In the genomic region with DNA sequence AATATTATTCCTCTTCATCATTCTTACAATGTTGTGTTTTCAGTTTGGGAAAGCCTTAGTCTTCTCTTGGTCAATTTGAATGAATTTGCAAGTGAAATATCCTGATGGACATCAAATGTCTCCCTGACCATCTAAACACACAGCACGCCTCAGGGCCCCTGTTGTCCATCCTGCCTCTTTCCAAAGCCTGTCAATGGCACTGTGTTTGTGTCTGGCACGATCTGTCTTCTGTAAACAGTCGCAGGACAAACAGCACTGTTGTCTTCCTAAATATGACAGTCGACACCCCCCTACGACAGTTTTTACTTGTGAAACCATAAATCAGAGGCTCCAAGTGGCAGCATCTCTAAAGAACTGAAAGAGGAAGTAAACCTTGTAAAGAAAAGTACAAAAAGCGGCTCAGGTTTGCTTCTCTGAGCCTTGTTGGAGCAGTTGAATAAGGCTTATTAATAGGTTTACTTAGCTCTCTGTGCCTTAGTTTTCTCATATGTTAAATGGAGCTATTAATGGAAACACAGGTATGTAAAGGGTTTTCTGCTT, we compare ENCODE assay signal across 14 cellular contexts.
DNase-seq lines count a peak whose midpoint lies in the region; ATAC-seq and TF ChIP-seq lines count a peak whose summit lies in the region.
"Had no signal": no experiment of that assay in that cellular context is flagged by ENCODE, and none has a peak within 500 bp of the region (broad histone marks: within the 10 kb centered on the region; RNA-seq: fewer than 3 reads in every experiment).

No MANE protein-coding gene starts in this region.

- H3K27ac ChIP-seq in CD4-positive, alpha-beta memory T cell (ENCODE audit: low read depth, low read length), result no peak overlapping the region
- H3K27ac ChIP-seq in tibial artery (no peak overlapping the region), colonic mucosa (no peak overlapping the region)

- DNase-seq in SKM-1 treated with dmso at 0.1 percent for 144 hours (lab: John Stamatoyannopoulos, UW; ENCODE audit: unreplicated experiment) (peak; percentile 1), SKM-1 (lab: John Stamatoyannopoulos, UW; ENCODE audit: unreplicated experiment) (no peak), NCI-H69 (lab: John Stamatoyannopoulos, UW) (peak; percentile 42), tibial artery (no peak), colonic mucosa (no peak), dedifferentiated amniotic fluid mesenchymal stem cell (ENCODE audit: extremely low spot score) (no peak)
- no peak for DNase-seq in CD4-positive, alpha-beta memory T cell
- DNase-seq: activated CD8-positive, alpha-beta T cell treated with anti-CD3 and anti-CD28 coated beads for 36 hours; islet precursor cell; NCI-H446; SW 1271 had no signal

- ATAC-seq in HG02763 (IDR thresholded peaks at IDR 0.05; ENCODE audit: unreplicated experiment), result peak; percentile 77
- ATAC-seq: activated CD8-positive, alpha-beta T cell treated with anti-CD3 and anti-CD28 coated beads for 36 hours had no signal

- no peaks in the 10 kb centered on the region for H3K4me1 Mint-ChIP-seq in CD4-positive, alpha-beta memory T cell
- H3K4me1 Mint-ChIP-seq: nephron had no signal

- H3K36me3 Mint-ChIP-seq in CD4-positive, alpha-beta memory T cell, result no peaks in the 10 kb centered on the region
- H3K36me3 Mint-ChIP-seq: activated naive CD8-positive, alpha-beta T cell had no signal

- H3K9me3 ChIP-seq in CD4-positive, alpha-beta memory T cell (ENCODE audit: control insufficient read depth in 1 of 2, low read length in 2 of 2), result no peaks in the 10 kb centered on the region
- H3K9me3 ChIP-seq in tibial artery, result no peaks in the 10 kb centered on the region
- no peaks in the 10 kb centered on the region for H3K9me3 ChIP-seq in colonic mucosa

- no peaks in the 10 kb centered on the region for H3K27me3 Mint-ChIP-seq in CD4-positive, alpha-beta memory T cell
- H3K27me3 Mint-ChIP-seq: activated naive CD8-positive, alpha-beta T cell had no signal

- POLR2A ChIA-PET in CD4-positive, alpha-beta memory T cell (lab: Charles Lee; ENCODE audit: partially characterized antibody), result no interaction called here

- no peaks in the 10 kb centered on the region for H3K36me3 ChIP-seq in CD4-positive, alpha-beta memory T cell (ENCODE audit: insufficient read depth, low read length)
- H3K36me3 ChIP-seq in tibial artery, result no peaks in the 10 kb centered on the region
- H3K36me3 ChIP-seq in colonic mucosa, result no peaks in the 10 kb centered on the region

- H3K4me3 Mint-ChIP-seq in CD4-positive, alpha-beta memory T cell, result no peak overlapping the region
- H3K4me3 Mint-ChIP-seq: activated CD8-positive, alpha-beta T cell treated with anti-CD3 and anti-CD28 coated beads for 36 hours; activated naive CD8-positive, alpha-beta T cell; nephron had no signal

- no peak overlapping the region for H3K4me3 ChIP-seq in CD4-positive, alpha-beta memory T cell (ENCODE audit: low read length in 2 of 2)
- H3K4me3 ChIP-seq in tibial artery (no peak overlapping the region), colonic mucosa (no peak overlapping the region)

- intact Hi-C loops in CD4-positive, alpha-beta memory T cell (cut with micrococcal nuclease), result no loop called here
- intact Hi-C loops in tibial artery (cut with DNase I; ENCODE audit: low total_unique reads), result no loop called here
- intact Hi-C loops in colonic mucosa (cut with DNase I), result loop anchor here (10.0 kb wide), 1 partner anchor 139 kb away; no protein-coding TSS in a partner anchor

- peaks cover 0 to 4% (median 0%) of the 10 kb centered on the region in 8 donors for H3K9me3 Mint-ChIP-seq in CD4-positive, alpha-beta memory T cell
- H3K9me3 Mint-ChIP-seq: activated CD8-positive, alpha-beta T cell treated with anti-CD3 and anti-CD28 coated beads for 36 hours; nephron had no signal

- H3K9ac ChIP-seq in colonic mucosa (ENCODE audit: low read depth in 2 of 2, low read length in 2 of 2), result no peak overlapping the region

- H3K4me1 ChIP-seq in CD4-positive, alpha-beta memory T cell (ENCODE audit: insufficient read depth, low read length), result no peaks in the 10 kb centered on the region
- H3K4me1 ChIP-seq in tibial artery (no peaks in the 10 kb centered on the region), colonic mucosa (no peaks in the 10 kb centered on the region)

- H3K27me3 ChIP-seq in CD4-positive, alpha-beta memory T cell (ENCODE audit: insufficient read depth, low read length), result no peaks in the 10 kb centered on the region
- no peaks in the 10 kb centered on the region for H3K27me3 ChIP-seq in tibial artery
- no peaks in the 10 kb centered on the region for H3K27me3 ChIP-seq in colonic mucosa

- CTCF ChIA-PET in CD4-positive, alpha-beta memory T cell (lab: Charles Lee; ENCODE audit: partially characterized antibody), result no interaction called here

- TF ChIP-seq CTCF in tibial artery (IDR thresholded peaks at IDR 0.05), result no peak
- no peak for TF ChIP-seq CTCF in colonic mucosa (IDR thresholded peaks at IDR 0.05)

- no peak overlapping the region for H3K27ac Mint-ChIP-seq in CD4-positive, alpha-beta memory T cell
- H3K27ac Mint-ChIP-seq: activated CD8-positive, alpha-beta T cell treated with anti-CD3 and anti-CD28 coated beads for 36 hours; activated naive CD8-positive, alpha-beta T cell; nephron had no signal

Comparison
In these comparisons a context has a peak if more than half of its experiments do, and no peak if none do; other contexts are left out.
1. DNase-seq: peak in SKM-1 treated with dmso at 0.1 percent for 144 hours (single experiment) and NCI-H69 (single experiment); none in SKM-1 (single experiment), CD4-positive, alpha-beta memory T cell (0 of 5), tibial artery (0 of 2), colonic mucosa (single experiment) and dedifferentiated amniotic fluid mesenchymal stem cell (single experiment).